In the genomic region with DNA sequence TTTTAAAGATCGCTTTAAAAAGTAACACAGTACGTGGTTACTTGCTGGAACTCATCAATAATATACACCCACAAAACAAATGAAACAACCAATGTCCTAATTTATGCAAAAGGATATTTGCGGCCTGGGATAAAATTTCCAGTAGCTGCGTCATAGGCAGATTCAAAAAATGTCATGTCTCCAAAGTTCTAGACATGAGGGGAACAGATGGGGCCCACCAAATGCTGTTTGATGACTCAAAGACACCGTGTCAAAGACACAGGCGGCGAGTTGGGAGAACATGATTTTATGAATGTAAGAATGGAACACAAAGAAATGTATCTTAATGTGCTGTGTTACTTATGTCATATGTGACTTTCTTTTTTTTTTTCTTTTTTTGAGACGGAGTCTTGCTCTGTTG, we compare ENCODE assay signal across 20 cellular contexts. TPM values are rescaled to one million over a fixed set of nuclear protein-coding genes. Genes with fewer than 3 reads are reported as not detected.
DNase-seq lines count a peak whose midpoint lies in the region; ATAC-seq lines count a peak whose summit lies in the region.
"Had no signal": no experiment of that assay in that cellular context is flagged by ENCODE, and none has a peak within 500 bp of the region (broad histone marks: within the 10 kb centered on the region; RNA-seq: fewer than 3 reads in every experiment).

No MANE protein-coding gene starts in this region.

- ATAC-seq in HG02981 (IDR thresholded peaks at IDR 0.05; ENCODE audit: unreplicated experiment), result no peak

- DNase-seq in AG08395 (ENCODE audit: low spot score), result peak; percentile 77
- peak; percentile 20 for DNase-seq in ELR (ENCODE audit: low read depth)
- peak; percentile 50 for DNase-seq in LHCN-M2 (ENCODE audit: low read depth)
- DNase-seq in fibroblast of gingiva (ENCODE audit: low read depth), result peak; percentile 65
- DNase-seq in kidney glomerular epithelial cell (lab: John Stamatoyannopoulos, UW), result no peak
- DNase-seq in NCI-H128 (lab: John Stamatoyannopoulos, UW; ENCODE audit: unreplicated experiment), result no peak
- no peak for DNase-seq in activated naive CD4-positive, alpha-beta T cell (lab: John Stamatoyannopoulos, UW)
- DNase-seq: BE2C; CD4-positive, CD25-positive, alpha-beta regulatory T cell; DND-41; GOT3; HCEC 1CT; Kasumi-1; MG63; NCI-H1436; NCI-H2029; NCI-H345; NCI-H526; OCI-M1 had no signal

RNA-seq across cellular contexts. Expression of a gene that starts 34.3 kb away (rescaled TPM):
- total RNA-seq in LHCN-M2 (2014; rRNA removed), result 72.4 and 79.0 TPM in 2 replicates
- polyA plus RNA-seq in LHCN-M2 (2012), result 138 TPM

Comparison
In these comparisons a context has a peak if more than half of its experiments do, and no peak if none do; other contexts are left out.
1. DNase-seq: peak in AG08395 (single experiment), ELR (single experiment), LHCN-M2 (single experiment) and fibroblast of gingiva (single experiment); none in kidney glomerular epithelial cell (single experiment), NCI-H128 (single experiment) and activated naive CD4-positive, alpha-beta T cell (0 of 4).